22 cellular contexts compared by ENCODE assay signal in the genomic region with DNA sequence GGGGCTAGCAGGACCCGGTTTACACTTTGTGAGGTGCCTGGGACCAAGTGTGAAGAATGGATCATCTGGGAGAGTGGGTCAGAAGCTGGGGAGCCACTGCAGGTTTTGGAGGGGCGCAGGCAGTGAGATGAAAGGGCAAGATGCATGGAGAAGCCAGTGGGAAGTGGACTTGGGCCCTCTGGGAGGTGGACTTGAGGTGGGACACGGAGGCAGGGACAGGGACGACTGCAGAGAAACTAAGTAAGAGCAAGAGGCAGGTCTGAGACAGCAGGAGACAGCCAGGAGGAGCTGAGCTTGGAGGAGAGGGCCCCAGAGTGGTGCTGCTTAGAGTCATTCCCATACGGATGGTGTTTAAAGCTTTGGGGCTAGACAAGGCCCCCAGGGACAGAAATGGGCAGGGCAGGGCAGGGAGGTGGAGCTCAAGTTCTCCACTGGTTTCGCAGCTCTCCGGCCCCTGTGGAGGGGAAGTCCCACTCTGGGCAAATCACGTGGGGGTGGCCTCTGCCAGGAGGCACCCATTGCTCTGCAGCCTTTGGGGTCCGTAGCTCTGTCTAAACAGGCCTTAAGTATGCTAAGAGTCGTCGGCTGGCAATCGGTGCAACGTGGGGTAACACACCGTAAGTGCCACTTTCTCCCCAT. TPM values are rescaled to one million over a fixed set of nuclear protein-coding genes. Genes with fewer than 3 reads are reported as not detected.
DNase-seq lines count a peak whose midpoint lies in the region; ATAC-seq, FAIRE-seq and TF ChIP-seq lines count a peak whose summit lies in the region.
"Had no signal": no experiment of that assay in that cellular context is flagged by ENCODE, and none has a peak within 500 bp of the region (broad histone marks: within the 10 kb centered on the region; RNA-seq: fewer than 3 reads in every experiment).

No MANE protein-coding gene starts in this region.

- peak overlapping the region in 6 of 8 donors; percentile 30 to 76 (median 60) for H3K4me3 Mint-ChIP-seq in CD4-positive, alpha-beta memory T cell
- peak overlapping the region; percentile 15 to 80 (median 54) for H3K4me3 Mint-ChIP-seq in naive B cell
- H3K4me3 Mint-ChIP-seq: activated CD8-positive, alpha-beta T cell treated with anti-CD3 and anti-CD28 coated beads for 36 hours; activated T-cell treated with anti-CD3 and anti-CD28 coated beads, Interleukin-2, amount 50 U/mL, for 4 hours had no signal

- no peaks in the 10 kb centered on the region for H3K4me1 Mint-ChIP-seq in CD4-positive, alpha-beta memory T cell
- H3K4me1 Mint-ChIP-seq in naive B cell = no peaks in the 10 kb centered on the region

- no peak for TF ChIP-seq POLR2A in testis (IDR thresholded peaks at IDR 0.05)

- no peaks in the 10 kb centered on the region for H3K36me3 ChIP-seq in CD4-positive, alpha-beta memory T cell (ENCODE audit: insufficient read depth, low read length)
- H3K36me3 ChIP-seq in testis (ENCODE audit: low read depth, missing control alignments) = no peaks in the 10 kb centered on the region

- no peak overlapping the region for H3K4me3 ChIP-seq in CD4-positive, alpha-beta memory T cell (ENCODE audit: low read length in 2 of 2)
- no peak overlapping the region for H3K4me3 ChIP-seq in testis

- TF ChIP-seq CTCF in testis (IDR thresholded peaks at IDR 0.05) = no peak

- no peak for ATAC-seq in naive B cell (ENCODE audit: low read depth in 2 of 2)
- ATAC-seq in HG02884 (IDR thresholded peaks at IDR 0.05; ENCODE audit: unreplicated experiment) = no peak

- POLR2A ChIA-PET in CD4-positive, alpha-beta memory T cell (lab: Charles Lee; ENCODE audit: partially characterized antibody) = no interaction called here

- no peaks in the 10 kb centered on the region for H3K36me3 Mint-ChIP-seq in CD4-positive, alpha-beta memory T cell
- no peaks in the 10 kb centered on the region for H3K36me3 Mint-ChIP-seq in naive B cell

- intact Hi-C loops in CD4-positive, alpha-beta memory T cell (cut with micrococcal nuclease) = loop anchor here (1.0 kb wide), 1 partner anchor 106 kb away; no protein-coding TSS in a partner anchor
- intact Hi-C loops in testis (cut with DNase I; ENCODE audit: low total_unique reads) = loop anchor here (5.0 to 10.0 kb wide), 2 partner anchors 107 to 159 kb away; no protein-coding TSS in a partner anchor

- WGBS in testis, 2 donors = 71 to 77% methylated on average over 13 to 14 of the region's 14 CpGs

- H3K27ac ChIP-seq in CD4-positive, alpha-beta memory T cell (ENCODE audit: low read depth, low read length) = no peak overlapping the region
- H3K27ac ChIP-seq in cingulate gyrus (ENCODE audit: low read depth, low read length) = peak overlapping the region; percentile 47
- H3K27ac ChIP-seq in testis = no peak overlapping the region

- no peak overlapping the region for H3K27ac Mint-ChIP-seq in CD4-positive, alpha-beta memory T cell
- peak overlapping the region in 3 of 6 donors; percentile 33 to 60 (median 44) for H3K27ac Mint-ChIP-seq in naive B cell
- H3K27ac Mint-ChIP-seq: activated CD8-positive, alpha-beta T cell treated with anti-CD3 and anti-CD28 coated beads for 36 hours had no signal

- peaks cover 21 to 34% of the 10 kb centered on the region in 2 donors for H3K27me3 Mint-ChIP-seq in CD4-positive, alpha-beta memory T cell
- H3K27me3 Mint-ChIP-seq in naive B cell = peaks cover 28 to 54% (median 47%) of the 10 kb centered on the region in 3 donors

- H3K9me3 ChIP-seq in CD4-positive, alpha-beta memory T cell (ENCODE audit: control insufficient read depth in 1 of 2, low read length in 2 of 2) = no peaks in the 10 kb centered on the region
- H3K9me3 ChIP-seq in testis = no peaks in the 10 kb centered on the region

- peaks cover 0 to 4% (median 0%) of the 10 kb centered on the region in 8 donors for H3K9me3 Mint-ChIP-seq in CD4-positive, alpha-beta memory T cell
- H3K9me3 Mint-ChIP-seq in naive B cell = peaks cover 0 to 16% (median 4%) of the 10 kb centered on the region in 7 donors
- H3K9me3 Mint-ChIP-seq: activated CD8-positive, alpha-beta T cell treated with anti-CD3 and anti-CD28 coated beads for 36 hours; activated T-cell treated with anti-CD3 and anti-CD28 coated beads, Interleukin-2, amount 50 U/mL, for 4 hours had no signal

- peak; percentile 54 for DNase-seq in Ammon's horn (ENCODE audit: low spot score)
- DNase-seq in CD4-positive, alpha-beta memory T cell = no peak
- no peak for DNase-seq in naive B cell
- DNase-seq in testis = no peak
- no peak for DNase-seq in iPS-NIHi11 (ENCODE audit: low spot score)
- DNase-seq in GM19239 (ENCODE audit: insufficient read length, low spot score) = no peak
- DNase-seq: activated CD8-positive, alpha-beta T cell treated with anti-CD3 and anti-CD28 coated beads for 36 hours; activated T-cell treated with anti-CD3 and anti-CD28 coated beads, Interleukin-2, amount 50 U/mL, for 4 hours; effector CD4-positive, alpha-beta T cell; glutamatergic neuron; HCEC 1CT; NCI-H1930; NCI-H510A treated with DMSO at 0.1 percent for 48 hours; stimulated activated CD4-positive, alpha-beta T cell treated with anti-CD3 and anti-CD28 coated beads, Interleukin-2, amount 100 ng/mL, for 48 hours had no signal

- H3K27me3 ChIP-seq in CD4-positive, alpha-beta memory T cell (ENCODE audit: insufficient read depth, low read length) = peaks cover 5% of the 10 kb centered on the region
- H3K27me3 ChIP-seq in testis = no peaks in the 10 kb centered on the region

- CTCF ChIA-PET in CD4-positive, alpha-beta memory T cell (lab: Charles Lee; ENCODE audit: partially characterized antibody) = interaction anchor here (0.7 to 6.9 kb wide), 14 partner anchors 9 to 267 kb away, joined by 3 to 57 read pairs (median 4); no protein-coding TSS in a partner anchor

- H3K4me1 ChIP-seq in CD4-positive, alpha-beta memory T cell (ENCODE audit: insufficient read depth, low read length) = no peaks in the 10 kb centered on the region
- H3K4me1 ChIP-seq in testis = no peaks in the 10 kb centered on the region

- FAIRE-seq in GM19239 (lab: Jason Lieb, UNC) = no peak
- FAIRE-seq: bronchial epithelial cell, D721Med, G401.6 had no signal

RNA-seq across cellular contexts. Expression of gene PTPRE, which starts 1.2 kb away (rescaled TPM):
- 10 to 100 TPM; 24.4 to 27.6 TPM for total RNA-seq in CD4-positive, alpha-beta memory T cell
- polyA plus RNA-seq in CD4-positive, alpha-beta memory T cell = 10 to 100 TPM in 1 of 2 donors, 1 to 10 TPM in 1; 6.5 to 13.5 TPM
- 10 to 100 TPM in 3 of 6 donors, 1 to 10 TPM in 3; 6.0 to 15.9 (median 9.9) TPM for polyA plus RNA-seq in naive B cell (ENCODE audit: low read depth in 6 of 6)
- total RNA-seq in testis = 10 to 100 TPM; 15.3 to 26.6 TPM
- polyA plus RNA-seq in testis (ENCODE audit: insufficient read depth, low read depth, low replicate concordance) = 10.0 TPM

RNA-seq across cellular contexts. Expression of gene CLRN3, which starts 13.0 kb away (rescaled TPM):
- not detected for total RNA-seq in CD4-positive, alpha-beta memory T cell
- polyA plus RNA-seq in CD4-positive, alpha-beta memory T cell = not detected
- polyA plus RNA-seq in naive B cell (ENCODE audit: low read depth in 6 of 6) = not detected
- under 1 TPM in 1 of 2 donors, not detected in 1; 0.55 TPM for total RNA-seq in testis
- polyA plus RNA-seq in testis (ENCODE audit: insufficient read depth, low read depth, low replicate concordance) = not detected
- total RNA-seq: activated CD8-positive, alpha-beta T cell treated with anti-CD3 and anti-CD28 coated beads for 36 hours; activated T-cell treated with anti-CD3 and anti-CD28 coated beads, Interleukin-2, amount 50 U/mL, for 4 hours; bronchial epithelial cell; fibroblast of lung; osteoblast; subcutaneous adipose tissue had no signal
- polyA plus RNA-seq: fibroblast of lung had no signal
